ENCODE assay signal across 1 cellular context in the genomic region with DNA sequence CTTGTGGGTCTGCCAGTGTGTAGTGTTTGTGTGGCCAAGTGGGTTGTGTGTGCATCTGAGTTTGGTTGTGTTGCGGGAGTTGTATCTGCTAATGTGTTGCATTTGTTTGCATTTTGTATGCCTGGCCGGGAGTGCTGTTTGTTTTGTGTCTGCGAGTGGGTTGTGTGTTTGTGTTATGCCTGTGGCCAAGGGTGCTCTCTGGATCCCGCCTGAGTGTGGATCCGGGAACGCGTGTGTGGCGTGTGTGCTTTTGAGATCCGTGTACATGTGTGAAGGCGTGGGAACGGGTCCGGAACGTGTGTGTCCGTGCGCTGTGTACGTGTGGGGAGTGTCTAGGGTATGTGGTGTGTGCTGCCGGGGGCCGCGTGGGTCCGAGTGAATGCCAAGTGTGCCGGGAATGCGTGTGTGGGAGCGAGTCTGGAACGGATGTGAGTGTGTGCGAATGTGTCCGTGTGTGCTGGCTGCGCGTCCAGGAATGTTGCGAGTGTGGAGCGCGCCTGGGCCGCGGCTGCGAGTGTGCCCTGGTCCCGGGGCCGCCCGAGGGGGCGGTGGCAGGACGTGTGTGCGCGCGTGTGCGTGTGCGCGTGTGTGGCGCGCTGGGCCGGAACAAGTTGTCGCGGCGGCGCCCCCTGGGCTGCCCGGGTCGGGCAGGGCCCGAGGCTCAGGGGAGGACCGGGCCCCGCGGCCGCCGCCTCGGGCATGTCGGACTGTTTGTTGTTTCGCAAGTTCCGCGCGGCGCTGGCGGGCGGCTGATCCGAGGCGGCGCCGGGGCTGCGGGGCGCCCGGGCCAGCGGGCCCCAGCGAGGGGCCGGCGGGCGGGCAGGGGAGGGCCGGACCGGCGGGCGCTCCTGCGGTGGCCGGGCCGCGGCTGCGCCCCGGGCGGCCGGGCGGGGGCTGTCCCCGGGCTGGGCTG.
TF ChIP-seq lines count a peak whose summit lies in the region.

No MANE protein-coding gene starts in this region.

TF ChIP-seq in HepG2, 621 proteins besides CTCF, POLR2A, EP300 and RAD21 (continued from another document and continues in another):
- TF ChIP-seq MZF1 (CRISPR knock-in tag; IDR thresholded peaks at IDR 0.05; ENCODE audit: borderline replicate concordance), result 0 out of 2 replicates have a peak, but pooled peaks have one; percentile 82
- no peak for TF ChIP-seq ZNF253 (CRISPR knock-in tag; IDR thresholded peaks at IDR 0.05; ENCODE audit: borderline replicate concordance)
- peak; percentile 49; the same call in 1 of the 2 replicates for TF ChIP-seq SP4 (CRISPR knock-in tag; IDR thresholded peaks at IDR 0.05)
- TF ChIP-seq, protein P1, sequence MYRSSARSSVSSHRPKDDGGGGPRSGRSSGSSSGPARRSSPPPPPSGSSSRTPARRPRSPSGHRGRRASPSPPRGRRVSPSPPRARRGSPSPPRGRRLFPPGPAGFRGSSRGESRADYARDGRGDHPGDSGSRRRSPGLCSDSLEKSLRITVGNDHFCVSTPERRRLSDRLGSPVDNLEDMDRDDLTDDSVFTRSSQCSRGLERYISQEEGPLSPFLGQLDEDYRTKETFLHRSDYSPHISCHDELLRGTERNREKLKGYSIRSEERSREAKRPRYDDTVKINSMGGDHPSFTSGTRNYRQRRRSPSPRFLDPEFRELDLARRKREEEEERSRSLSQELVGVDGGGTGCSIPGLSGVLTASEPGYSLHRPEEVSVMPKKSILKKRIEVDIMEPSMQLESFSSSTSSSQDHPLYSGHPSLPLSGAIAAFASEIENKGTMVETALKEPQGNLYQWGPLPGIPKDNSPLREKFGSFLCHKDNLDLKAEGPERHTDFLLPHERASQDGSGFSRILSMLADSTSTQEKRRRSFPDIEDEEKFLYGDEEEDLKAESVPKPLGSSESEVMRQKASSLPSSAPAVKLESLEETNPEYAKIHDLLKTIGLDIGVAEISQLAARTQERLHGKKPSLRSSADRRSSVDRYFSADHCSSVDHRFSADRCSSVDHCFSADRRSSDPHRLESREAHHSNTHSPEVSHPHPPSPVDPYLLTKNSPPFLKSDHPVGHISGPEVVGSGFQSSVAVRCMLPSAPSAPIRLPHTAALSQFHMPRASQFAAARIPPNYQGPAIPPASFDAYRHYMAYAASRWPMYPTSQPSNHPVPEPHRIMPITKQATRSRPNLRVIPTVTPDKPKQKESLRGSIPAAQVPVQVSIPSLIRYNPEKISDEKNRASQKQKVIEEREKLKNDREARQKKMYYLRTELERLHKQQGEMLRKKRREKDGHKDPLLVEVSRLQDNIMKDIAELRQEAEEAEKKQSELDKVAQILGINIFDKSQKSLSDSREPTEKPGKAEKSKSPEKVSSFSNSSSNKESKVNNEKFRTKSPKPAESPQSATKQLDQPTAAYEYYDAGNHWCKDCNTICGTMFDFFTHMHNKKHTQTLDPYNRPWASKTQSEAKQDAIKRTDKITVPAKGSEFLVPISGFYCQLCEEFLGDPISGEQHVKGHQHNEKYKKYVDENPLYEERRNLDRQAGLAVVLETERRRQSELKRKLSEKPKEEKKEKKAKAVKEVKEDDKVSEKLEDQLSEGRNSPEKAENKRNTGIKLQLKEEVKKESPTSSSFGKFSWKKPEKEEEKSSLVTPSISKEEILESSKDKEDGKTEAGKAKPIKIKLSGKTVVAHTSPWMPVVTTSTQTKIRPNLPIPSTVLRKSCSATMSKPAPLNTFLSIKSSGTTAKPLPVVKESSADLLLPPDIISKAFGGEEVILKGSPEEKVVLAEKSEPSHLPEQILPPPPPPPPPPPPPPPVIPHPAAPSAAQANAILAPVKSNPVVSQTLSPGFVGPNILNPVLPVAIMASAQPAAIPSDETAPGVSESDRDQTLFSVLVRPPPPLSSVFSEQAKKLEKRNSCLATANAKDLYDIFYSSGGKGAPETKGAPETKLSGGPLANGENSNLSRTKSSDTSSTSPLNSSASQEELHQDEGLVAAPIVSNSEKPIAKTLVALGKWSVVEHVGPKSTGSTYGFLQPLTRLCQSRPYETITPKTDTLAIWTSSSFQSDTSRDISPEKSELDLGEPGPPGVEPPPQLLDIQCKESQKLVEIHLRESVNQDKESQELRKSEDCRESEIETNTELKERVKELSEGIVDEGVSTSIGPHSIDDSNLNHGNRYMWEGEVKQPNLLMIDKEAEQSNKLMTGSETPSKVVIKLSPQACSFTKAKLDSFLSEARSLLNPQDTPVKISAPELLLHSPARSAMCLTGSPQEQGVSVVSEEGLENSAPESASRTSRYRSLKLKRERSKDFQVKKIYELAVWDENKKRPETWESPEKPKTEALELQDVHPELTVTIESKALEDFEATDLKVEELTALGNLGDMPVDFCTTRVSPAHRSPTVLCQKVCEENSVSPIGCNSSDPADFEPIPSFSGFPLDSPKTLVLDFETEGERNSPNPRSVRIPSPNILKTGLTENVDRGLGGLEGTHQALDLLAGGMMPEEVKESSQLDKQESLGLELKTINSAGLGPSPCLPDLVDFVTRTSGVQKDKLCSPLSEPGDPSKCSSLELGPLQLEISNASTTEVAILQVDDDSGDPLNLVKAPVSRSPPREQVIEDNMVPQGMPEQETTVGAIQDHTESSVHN (CRISPR knock-in tag; IDR thresholded peaks at IDR 0.05), result 0 out of 2 replicates have a peak, but pooled peaks have one; percentile 25
- TF ChIP-seq ZBTB1 (CRISPR knock-in tag; IDR thresholded peaks at IDR 0.05; ENCODE audit: borderline replicate concordance), result no peak
- TF ChIP-seq ZNF879 (CRISPR knock-in tag; IDR thresholded peaks at IDR 0.05), result no peak
- TF ChIP-seq MED1 (CRISPR knock-in tag; IDR thresholded peaks at IDR 0.05), result 0 out of 2 replicates have a peak, but pooled peaks have one; percentile 17
- TF ChIP-seq SIX4 (CRISPR knock-in tag; IDR thresholded peaks at IDR 0.05), result no peak
- no peak; the same call in none of the 2 replicates for TF ChIP-seq PATZ1 (CRISPR knock-in tag; IDR thresholded peaks at IDR 0.05)
- TF ChIP-seq, protein P2, sequence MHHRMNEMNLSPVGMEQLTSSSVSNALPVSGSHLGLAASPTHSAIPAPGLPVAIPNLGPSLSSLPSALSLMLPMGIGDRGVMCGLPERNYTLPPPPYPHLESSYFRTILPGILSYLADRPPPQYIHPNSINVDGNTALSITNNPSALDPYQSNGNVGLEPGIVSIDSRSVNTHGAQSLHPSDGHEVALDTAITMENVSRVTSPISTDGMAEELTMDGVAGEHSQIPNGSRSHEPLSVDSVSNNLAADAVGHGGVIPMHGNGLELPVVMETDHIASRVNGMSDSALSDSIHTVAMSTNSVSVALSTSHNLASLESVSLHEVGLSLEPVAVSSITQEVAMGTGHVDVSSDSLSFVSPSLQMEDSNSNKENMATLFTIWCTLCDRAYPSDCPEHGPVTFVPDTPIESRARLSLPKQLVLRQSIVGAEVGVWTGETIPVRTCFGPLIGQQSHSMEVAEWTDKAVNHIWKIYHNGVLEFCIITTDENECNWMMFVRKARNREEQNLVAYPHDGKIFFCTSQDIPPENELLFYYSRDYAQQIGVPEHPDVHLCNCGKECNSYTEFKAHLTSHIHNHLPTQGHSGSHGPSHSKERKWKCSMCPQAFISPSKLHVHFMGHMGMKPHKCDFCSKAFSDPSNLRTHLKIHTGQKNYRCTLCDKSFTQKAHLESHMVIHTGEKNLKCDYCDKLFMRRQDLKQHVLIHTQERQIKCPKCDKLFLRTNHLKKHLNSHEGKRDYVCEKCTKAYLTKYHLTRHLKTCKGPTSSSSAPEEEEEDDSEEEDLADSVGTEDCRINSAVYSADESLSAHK (CRISPR knock-in tag; IDR thresholded peaks at IDR 0.05; ENCODE audit: borderline replicate concordance), result no peak
- peak; percentile 61; the same call in 1 of the 2 replicates for TF ChIP-seq MYC (CRISPR knock-in tag; IDR thresholded peaks at IDR 0.05; ENCODE audit: borderline replicate concordance)
- TF ChIP-seq CBX2 (IDR thresholded peaks at IDR 0.05; ENCODE audit: low read depth, low read length), result no peak
- no peak for TF ChIP-seq CBX2 (CRISPR knock-in tag; IDR thresholded peaks at IDR 0.05; ENCODE audit: low read depth)
- no peak for TF ChIP-seq ZC3H4 (CRISPR knock-in tag; IDR thresholded peaks at IDR 0.05; ENCODE audit: borderline replicate concordance)
- TF ChIP-seq NR1H2 (CRISPR knock-in tag; IDR thresholded peaks at IDR 0.05; ENCODE audit: borderline replicate concordance, low read depth), result no peak; the same call in 1 of the 2 replicates
- no peak for TF ChIP-seq KMT2A (CRISPR knock-in tag; IDR thresholded peaks at IDR 0.05)
- no peak for TF ChIP-seq NONO (IDR thresholded peaks at IDR 0.05)
- peak; percentile 41; the same call in 1 of the 2 replicates for TF ChIP-seq NONO (CRISPR knock-in tag; conservative IDR thresholded peaks at IDR 0.05)
- peak; percentile 33 for TF ChIP-seq KDM5B (CRISPR knock-in tag; IDR thresholded peaks at IDR 0.05; ENCODE audit: borderline replicate concordance)
- no peak for TF ChIP-seq ZNF446 (CRISPR knock-in tag; IDR thresholded peaks at IDR 0.05)
- TF ChIP-seq PHF5A (CRISPR knock-in tag; IDR thresholded peaks at IDR 0.05; ENCODE audit: low read depth, unreplicated experiment), result no peak
- 0 out of 2 replicates have a peak, but pooled peaks have one; percentile 18 for TF ChIP-seq ZNF550 (CRISPR knock-in tag; IDR thresholded peaks at IDR 0.05; ENCODE audit: borderline replicate concordance)
- peak; percentile 21; the same call in 1 of the 2 replicates for TF ChIP-seq SAP130 (CRISPR knock-in tag; IDR thresholded peaks at IDR 0.05; ENCODE audit: low read depth)
- TF ChIP-seq NBN (conservative IDR thresholded peaks at IDR 0.05), result no peak
- TF ChIP-seq RFX1 (IDR thresholded peaks at IDR 0.05), result no peak
- TF ChIP-seq, protein P3, sequence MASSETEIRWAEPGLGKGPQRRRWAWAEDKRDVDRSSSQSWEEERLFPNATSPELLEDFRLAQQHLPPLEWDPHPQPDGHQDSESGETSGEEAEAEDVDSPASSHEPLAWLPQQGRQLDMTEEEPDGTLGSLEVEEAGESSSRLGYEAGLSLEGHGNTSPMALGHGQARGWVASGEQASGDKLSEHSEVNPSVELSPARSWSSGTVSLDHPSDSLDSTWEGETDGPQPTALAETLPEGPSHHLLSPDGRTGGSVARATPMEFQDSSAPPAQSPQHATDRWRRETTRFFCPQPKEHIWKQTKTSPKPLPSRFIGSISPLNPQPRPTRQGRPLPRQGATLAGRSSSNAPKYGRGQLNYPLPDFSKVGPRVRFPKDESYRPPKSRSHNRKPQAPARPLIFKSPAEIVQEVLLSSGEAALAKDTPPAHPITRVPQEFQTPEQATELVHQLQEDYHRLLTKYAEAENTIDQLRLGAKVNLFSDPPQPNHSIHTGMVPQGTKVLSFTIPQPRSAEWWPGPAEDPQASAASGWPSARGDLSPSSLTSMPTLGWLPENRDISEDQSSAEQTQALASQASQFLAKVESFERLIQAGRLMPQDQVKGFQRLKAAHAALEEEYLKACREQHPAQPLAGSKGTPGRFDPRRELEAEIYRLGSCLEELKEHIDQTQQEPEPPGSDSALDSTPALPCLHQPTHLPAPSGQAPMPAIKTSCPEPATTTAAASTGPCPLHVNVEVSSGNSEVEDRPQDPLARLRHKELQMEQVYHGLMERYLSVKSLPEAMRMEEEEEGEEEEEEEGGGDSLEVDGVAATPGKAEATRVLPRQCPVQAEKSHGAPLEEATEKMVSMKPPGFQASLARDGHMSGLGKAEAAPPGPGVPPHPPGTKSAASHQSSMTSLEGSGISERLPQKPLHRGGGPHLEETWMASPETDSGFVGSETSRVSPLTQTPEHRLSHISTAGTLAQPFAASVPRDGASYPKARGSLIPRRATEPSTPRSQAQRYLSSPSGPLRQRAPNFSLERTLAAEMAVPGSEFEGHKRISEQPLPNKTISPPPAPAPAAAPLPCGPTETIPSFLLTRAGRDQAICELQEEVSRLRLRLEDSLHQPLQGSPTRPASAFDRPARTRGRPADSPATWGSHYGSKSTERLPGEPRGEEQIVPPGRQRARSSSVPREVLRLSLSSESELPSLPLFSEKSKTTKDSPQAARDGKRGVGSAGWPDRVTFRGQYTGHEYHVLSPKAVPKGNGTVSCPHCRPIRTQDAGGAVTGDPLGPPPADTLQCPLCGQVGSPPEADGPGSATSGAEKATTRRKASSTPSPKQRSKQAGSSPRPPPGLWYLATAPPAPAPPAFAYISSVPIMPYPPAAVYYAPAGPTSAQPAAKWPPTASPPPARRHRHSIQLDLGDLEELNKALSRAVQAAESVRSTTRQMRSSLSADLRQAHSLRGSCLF (CRISPR knock-in tag; IDR thresholded peaks at IDR 0.05; ENCODE audit: borderline replicate concordance), result no peak
- TF ChIP-seq HNRNPK (IDR thresholded peaks at IDR 0.05; ENCODE audit: low read depth, low read length, poor library complexity, severe bottlenecking), result no peak
- no peak for TF ChIP-seq ZNF326 (CRISPR knock-in tag; IDR thresholded peaks at IDR 0.05; ENCODE audit: borderline replicate concordance)
- TF ChIP-seq MTA1 (CRISPR knock-in tag; IDR thresholded peaks at IDR 0.05; ENCODE audit: borderline replicate concordance), result no peak
- TF ChIP-seq, protein P4, sequence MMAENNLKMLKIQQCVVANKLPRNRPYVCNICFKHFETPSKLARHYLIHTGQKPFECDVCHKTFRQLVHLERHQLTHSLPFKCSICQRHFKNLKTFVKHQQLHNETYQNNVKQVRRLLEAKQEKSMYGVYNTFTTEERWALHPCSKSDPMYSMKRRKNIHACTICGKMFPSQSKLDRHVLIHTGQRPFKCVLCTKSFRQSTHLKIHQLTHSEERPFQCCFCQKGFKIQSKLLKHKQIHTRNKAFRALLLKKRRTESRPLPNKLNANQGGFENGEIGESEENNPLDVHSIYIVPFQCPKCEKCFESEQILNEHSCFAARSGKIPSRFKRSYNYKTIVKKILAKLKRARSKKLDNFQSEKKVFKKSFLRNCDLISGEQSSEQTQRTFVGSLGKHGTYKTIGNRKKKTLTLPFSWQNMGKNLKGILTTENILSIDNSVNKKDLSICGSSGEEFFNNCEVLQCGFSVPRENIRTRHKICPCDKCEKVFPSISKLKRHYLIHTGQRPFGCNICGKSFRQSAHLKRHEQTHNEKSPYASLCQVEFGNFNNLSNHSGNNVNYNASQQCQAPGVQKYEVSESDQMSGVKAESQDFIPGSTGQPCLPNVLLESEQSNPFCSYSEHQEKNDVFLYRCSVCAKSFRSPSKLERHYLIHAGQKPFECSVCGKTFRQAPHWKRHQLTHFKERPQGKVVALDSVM (CRISPR knock-in tag; IDR thresholded peaks at IDR 0.05), result no peak
- no peak for TF ChIP-seq REPIN1 (CRISPR knock-in tag; IDR thresholded peaks at IDR 0.05; ENCODE audit: borderline replicate concordance, low read depth)
- TF ChIP-seq JUND (CRISPR knock-in tag; IDR thresholded peaks at IDR 0.05), result no peak
